ENCODE assay signal across 20 cellular contexts in genomic region chr6:20411544-20411943, GRCh38. TPM values are rescaled to one million over a fixed set of nuclear protein-coding genes. Genes with fewer than 3 reads are reported as not detected.
DNase-seq lines count a peak whose midpoint lies in the region; ATAC-seq, FAIRE-seq and TF ChIP-seq lines count a peak whose summit lies in the region.
"Had no signal": no experiment of that assay in that cellular context is flagged by ENCODE, and none has a peak within 500 bp of the region (broad histone marks: within the 10 kb centered on the region; RNA-seq: fewer than 3 reads in every experiment).

No MANE protein-coding gene starts in this region.

- POLR2A ChIA-PET in activated CD4-positive, alpha-beta memory T cell treated with anti-CD3 and anti-CD28 coated beads, Interleukin-2, amount 10 ng/mL, durations not matched to agents 7 days and 5 days (lab: Charles Lee), result interaction anchor here (3.1 kb wide), 1 partner anchor 92 kb away, joined by 20 read pairs; no protein-coding TSS in a partner anchor
- POLR2A ChIA-PET in activated CD4-positive, alpha-beta memory T cell treated with anti-CD3 and anti-CD28 coated beads for 36 hours (lab: Charles Lee), result interaction anchor here (0.7 to 1.1 kb wide), 2 partner anchors 10 to 131 kb away, joined by 3 read pairs; partner anchors contain the start of gene E2F3
- POLR2A ChIA-PET in HEK293 (lab: Yijun Ruan, JAX), result no interaction called here
- POLR2A ChIA-PET in K562 (lab: Yijun Ruan, JAX), result interaction anchor here (0.5 to 3.7 kb wide), 7 partner anchors 8 to 126 kb away, joined by 3 to 21 read pairs (median 4); partner anchors contain the start of gene E2F3

- no peak for TF ChIP-seq EP300 in K562 (IDR thresholded peaks at IDR 0.05; ENCODE audit: low read length)

- BruUV-seq in K562 (replicated peaks; lab: Mats Ljungman, UMichigan), result no TSS peak

- H3K4ac ChIP-seq in trophoblast cell (ENCODE audit: low read depth, low read length), result peak overlapping the region; percentile 57

- H3K9me3 ChIP-seq in HEK293 (ENCODE audit: control insufficient read depth, insufficient read depth, low read depth, low read length) (no peaks in the 10 kb centered on the region), K562 (replicated peaks; ENCODE audit: control insufficient read depth, insufficient read depth, low read depth, low read length) (no peaks in the 10 kb centered on the region), trophoblast cell (ENCODE audit: insufficient read depth, low read depth, low read length) (no peaks in the 10 kb centered on the region)

- 54% methylated on average over 8 of the region's 8 CpGs for WGBS in K562 (ENCODE audit: insufficient coverage, low coverage, missing lambda C conversion rate)
- WGBS in trophoblast cell (ENCODE audit: extremely low coverage, insufficient coverage, insufficient read length), result no CpG with 5 or more reads among the region's 8 CpGs

- H3K4me1 ChIP-seq in HEK293 (ENCODE audit: control insufficient read depth, insufficient read depth, low read length) (peaks cover 11% of the 10 kb centered on the region), K562 (replicated peaks in 1 of 2; ENCODE audit: control insufficient read depth in 2 of 2, insufficient read depth in 2 of 2, low read length in 2 of 2) (peaks cover 38 to 97% of the 10 kb centered on the region in 2 experiments), trophoblast cell (ENCODE audit: control insufficient read depth in 1 of 2, insufficient read depth in 2 of 2, low read length in 2 of 2) (peaks cover 2% of the 10 kb centered on the region in 2 experiments)

- H3K27me3 ChIP-seq in K562 (ENCODE audit: control insufficient read depth in 2 of 2, insufficient read depth in 2 of 2, low read length in 2 of 2), result no peaks in the 10 kb centered on the region
- H3K27me3 ChIP-seq in trophoblast cell (ENCODE audit: insufficient read depth, low read length), result no peaks in the 10 kb centered on the region
- no peaks in the 10 kb centered on the region for H3K27me3 ChIP-seq in brain microvascular endothelial cell (replicated peaks)
- H3K27me3 ChIP-seq: hepatocyte had no signal

- in situ Hi-C loops in K562 (cut with MboI), result no loop called here
- in situ Hi-C loops in brain microvascular endothelial cell (cut with HindIII; ENCODE audit: low pct_ligation_motif_present, low sequenced_read_pairs), result no loop called here

- H3K36me3 ChIP-seq in HEK293 (ENCODE audit: control insufficient read depth in 2 of 2, insufficient read depth in 1 of 2, low read length in 2 of 2) (peaks cover 3 to 55% of the 10 kb centered on the region in 2 experiments), K562 (ENCODE audit: control insufficient read depth, insufficient read depth, low read length) (peaks cover 88% of the 10 kb centered on the region), trophoblast cell (ENCODE audit: control insufficient read depth in 1 of 2, insufficient read depth in 2 of 2, low read length in 2 of 2) (peaks cover 2 to 8% of the 10 kb centered on the region in 2 experiments), brain microvascular endothelial cell (replicated peaks) (peaks cover 10% of the 10 kb centered on the region)

- H3K36me3 Mint-ChIP-seq in activated CD4-positive, alpha-beta memory T cell treated with anti-CD3 and anti-CD28 coated beads, Interleukin-2, amount 10 ng/mL, durations not matched to agents 7 days and 5 days (ENCODE audit: low read depth), result peaks cover 52% of the 10 kb centered on the region
- H3K36me3 Mint-ChIP-seq in activated CD4-positive, alpha-beta memory T cell treated with anti-CD3 and anti-CD28 coated beads for 36 hours, result peaks cover 27% of the 10 kb centered on the region

- ATAC-seq in K562, result peak; percentile 1; the same call in 1 of the 3 replicates
- no peak for ATAC-seq in SK-N-SH treated with all-trans-retinoic acid at 6 μM for 48 hours
- ATAC-seq: HepG2 had no signal

- H3K14ac ChIP-seq in trophoblast cell (ENCODE audit: low read length), result no peak overlapping the region

- no peak for TF ChIP-seq RAD21 in K562 (CRISPR knock-in tag; conservative IDR thresholded peaks at IDR 0.05 in 1 of 2, IDR thresholded peaks at IDR 0.05 in 1 of 2)

- H3K79me1 ChIP-seq in trophoblast cell (ENCODE audit: low read length), result no peaks in the 10 kb centered on the region

- H3K4me3 ChIP-seq in HEK293 (ENCODE audit: low read depth, low read length), result no peak overlapping the region
- no peak overlapping the region for H3K4me3 ChIP-seq in K562
- H3K4me3 ChIP-seq in trophoblast cell (ENCODE audit: low read depth, low read length), result no peak overlapping the region
- no peak overlapping the region for H3K4me3 ChIP-seq in brain microvascular endothelial cell (ENCODE audit: low read depth, low read length)
- H3K4me3 ChIP-seq: hepatocyte, SK-N-MC had no signal

- H4K91ac ChIP-seq in trophoblast cell (ENCODE audit: low read depth, low read length), result no peak overlapping the region

- no peak for DNase-seq in activated CD4-positive, alpha-beta memory T cell treated with anti-CD3 and anti-CD28 coated beads, Interleukin-2, amount 10 ng/mL, durations not matched to agents 7 days and 5 days
- no peak for DNase-seq in activated CD4-positive, alpha-beta memory T cell treated with anti-CD3 and anti-CD28 coated beads for 36 hours
- DNase-seq in K562 (ENCODE audit: extremely low read depth in 1 of 4, low spot score in 3 of 4) (peak in 1 of 4 experiments; percentile 57), trophoblast cell (no peak), brain microvascular endothelial cell (no peak), GM19239 (ENCODE audit: insufficient read length, low spot score) (no peak)
- DNase-seq: activated effector memory CD4-positive, alpha-beta T cell treated with anti-CD3 and anti-CD28 coated beads, Interleukin-2, amount 50 U/mL, for 16 hours; GOT3; kidney; MM.1S; NCI-H1694; stimulated activated CD8-positive, alpha-beta memory T cell treated with anti-CD3 and anti-CD28 coated beads, Interleukin-4, amount 100 ng/mL, for 48 hours had no signal

- peak overlapping the region; percentile 38 for H3K4me2 ChIP-seq in K562 (ENCODE audit: insufficient read depth, low read length)
- H3K4me2 ChIP-seq in trophoblast cell (ENCODE audit: low read length), result no peak overlapping the region
- H3K4me2 ChIP-seq: hepatocyte had no signal

- H3K23ac ChIP-seq in trophoblast cell (ENCODE audit: low read length), result no peak overlapping the region

- no peaks in the 10 kb centered on the region for H3K27me3 Mint-ChIP-seq in activated CD4-positive, alpha-beta memory T cell treated with anti-CD3 and anti-CD28 coated beads, Interleukin-2, amount 10 ng/mL, durations not matched to agents 7 days and 5 days
- no peaks in the 10 kb centered on the region for H3K27me3 Mint-ChIP-seq in activated CD4-positive, alpha-beta memory T cell treated with anti-CD3 and anti-CD28 coated beads for 36 hours

- H3K9ac ChIP-seq in K562 (ENCODE audit: insufficient read depth in 1 of 2, low read depth in 2 of 2, low read length in 2 of 2), result peak overlapping the region; percentile 25 to 33; a peak in 2 of 4 replicates
- no peak overlapping the region for H3K9ac ChIP-seq in trophoblast cell (ENCODE audit: low read length)

- no peak overlapping the region for H2BK120ac ChIP-seq in trophoblast cell (ENCODE audit: insufficient read depth, low read length, poor library complexity)

- H3K79me2 ChIP-seq in K562 (ENCODE audit: control insufficient read depth, insufficient read depth, low read length), result peaks cover 100% of the 10 kb centered on the region
- H3K79me2 ChIP-seq in trophoblast cell (ENCODE audit: control insufficient read depth, insufficient read depth, low read length, poor library complexity), result peaks cover 18% of the 10 kb centered on the region

- H3K9me3 Mint-ChIP-seq in activated CD4-positive, alpha-beta memory T cell treated with anti-CD3 and anti-CD28 coated beads, Interleukin-2, amount 10 ng/mL, durations not matched to agents 7 days and 5 days, result no peaks in the 10 kb centered on the region
- H3K9me3 Mint-ChIP-seq in activated CD4-positive, alpha-beta memory T cell treated with anti-CD3 and anti-CD28 coated beads for 36 hours, result no peaks in the 10 kb centered on the region

- CTCF ChIA-PET in activated CD4-positive, alpha-beta memory T cell treated with anti-CD3 and anti-CD28 coated beads, Interleukin-2, amount 10 ng/mL, durations not matched to agents 7 days and 5 days (lab: Charles Lee), result interaction anchor here (1.0 kb wide), 1 partner anchor 90 kb away, joined by 3 read pairs; no protein-coding TSS in a partner anchor
- CTCF ChIA-PET in activated CD4-positive, alpha-beta memory T cell treated with anti-CD3 and anti-CD28 coated beads for 36 hours (lab: Charles Lee), result no interaction called here
- CTCF ChIA-PET in HEK293 (lab: Yijun Ruan, JAX) (interaction anchor here (0.5 kb wide), 1 partner anchor 8 kb away, joined by 4 read pairs; no protein-coding TSS in a partner anchor), K562 (lab: Yijun Ruan, JAX; ENCODE audit: low intra/inter-chr PET ratio) (no interaction called here)

- no peak overlapping the region for H4K8ac ChIP-seq in trophoblast cell (ENCODE audit: low read depth, low read length)

- intact Hi-C loops in activated CD4-positive, alpha-beta memory T cell treated with anti-CD3 and anti-CD28 coated beads for 36 hours (cut with micrococcal nuclease), result no loop called here
- intact Hi-C loops in K562 (cut with micrococcal nuclease), result no loop called here

- H3K27ac ChIP-seq in HEK293 (ENCODE audit: extremely low read depth, low read depth, low read length), result no peak overlapping the region
- peak overlapping the region; percentile 19; the same call in 2 of the 3 replicates for H3K27ac ChIP-seq in K562 (ENCODE audit: extremely low read depth, low read depth, low read length)
- H3K27ac ChIP-seq in trophoblast cell (ENCODE audit: low read depth, low read length), result no peak overlapping the region
- no peak overlapping the region for H3K27ac ChIP-seq in brain microvascular endothelial cell
- H3K27ac ChIP-seq: hepatocyte, SK-N-MC had no signal

- no peak for FAIRE-seq in K562 (lab: Jason Lieb, UNC)
- FAIRE-seq in GM19239 (lab: Jason Lieb, UNC), result no peak
- FAIRE-seq: astrocyte, endometrium, HepG2, kidney, RCC 7860 had no signal

- no peak overlapping the region for H2BK12ac ChIP-seq in trophoblast cell (ENCODE audit: low read length)

- no peak overlapping the region for H3K4me3 Mint-ChIP-seq in activated CD4-positive, alpha-beta memory T cell treated with anti-CD3 and anti-CD28 coated beads, Interleukin-2, amount 10 ng/mL, durations not matched to agents 7 days and 5 days
- no peak overlapping the region for H3K4me3 Mint-ChIP-seq in activated CD4-positive, alpha-beta memory T cell treated with anti-CD3 and anti-CD28 coated beads for 36 hours

- H4K20me1 ChIP-seq in K562 (replicated peaks; ENCODE audit: control insufficient read depth, insufficient read depth, low read length), result peaks cover 44% of the 10 kb centered on the region

- H3K18ac ChIP-seq in trophoblast cell (ENCODE audit: low read length), result no peak overlapping the region

- peaks cover 88% of the 10 kb centered on the region for H3K4me1 Mint-ChIP-seq in activated CD4-positive, alpha-beta memory T cell treated with anti-CD3 and anti-CD28 coated beads, Interleukin-2, amount 10 ng/mL, durations not matched to agents 7 days and 5 days
- H3K4me1 Mint-ChIP-seq in activated CD4-positive, alpha-beta memory T cell treated with anti-CD3 and anti-CD28 coated beads for 36 hours (ENCODE audit: low read depth), result peaks cover 86% of the 10 kb centered on the region

- TF ChIP-seq POLR2A in K562 (conservative IDR thresholded peaks at IDR 0.05), result no peak

- H2AK5ac ChIP-seq in trophoblast cell (ENCODE audit: low read length), result no peak overlapping the region

- H4K12ac ChIP-seq in trophoblast cell (ENCODE audit: low read depth, low read length), result no peak overlapping the region

- H3K27ac Mint-ChIP-seq in activated CD4-positive, alpha-beta memory T cell treated with anti-CD3 and anti-CD28 coated beads, Interleukin-2, amount 10 ng/mL, durations not matched to agents 7 days and 5 days, result peak overlapping the region; percentile 29
- no peak overlapping the region for H3K27ac Mint-ChIP-seq in activated CD4-positive, alpha-beta memory T cell treated with anti-CD3 and anti-CD28 coated beads for 36 hours

- H2AFZ ChIP-seq in K562 (ENCODE audit: low read depth, low read length) (no peak overlapping the region), trophoblast cell (ENCODE audit: insufficient read depth, low read length, poor library complexity) (no peak overlapping the region)
- H2AFZ ChIP-seq: hepatocyte had no signal

- peaks cover 4% of the 10 kb centered on the region for H3K9me1 ChIP-seq in K562 (ENCODE audit: control insufficient read depth, insufficient read depth, low read length)

- H2BK5ac ChIP-seq in trophoblast cell (ENCODE audit: low read depth, low read length, poor library complexity), result no peak overlapping the region

- TF ChIP-seq CTCF in HEK293 (tag by site-specific recombination; IDR thresholded peaks at IDR 0.05), result no peak
- TF ChIP-seq CTCF in K562 (IDR thresholded peaks at IDR 0.05 in 2 of 3, conservative IDR thresholded peaks at IDR 0.05 in 1 of 3; ENCODE audit: insufficient read depth in 2 of 3, low read depth in 1 of 3, low read length in 3 of 3), result no peak
- TF ChIP-seq CTCF in brain microvascular endothelial cell (IDR thresholded peaks at IDR 0.05; ENCODE audit: low read depth, low read length, missing control alignments), result no peak

RNA-seq across cellular contexts. Expression of gene E2F3, which starts 9.9 kb away (rescaled TPM):
- total RNA-seq in activated CD4-positive, alpha-beta memory T cell treated with anti-CD3 and anti-CD28 coated beads, Interleukin-2, amount 10 ng/mL, durations not matched to agents 7 days and 5 days, result 10 to 100 TPM; 29.8 to 30.1 TPM
- 10 to 100 TPM; 17.9 to 18.2 TPM for total RNA-seq in activated CD4-positive, alpha-beta memory T cell treated with anti-CD3 and anti-CD28 coated beads for 36 hours
- total RNA-seq in K562 (2011; cell fraction: chromatin; rRNA removed; ENCODE audit: low replicate concordance), result 24.9 and 55.4 TPM in 2 replicates
- total RNA-seq in K562 (2011; cell fraction: nucleolus; rRNA removed), result 17.5 and 22.4 TPM in 2 replicates
- total RNA-seq in K562 (2011; cell fraction: nucleoplasm; rRNA removed), result 30.3 and 42.3 TPM in 2 replicates
- total RNA-seq in K562 (2014; rRNA removed) (11.1 and 13.2 TPM in 2 replicates), K562 (2014; rRNA removed; fragmentation: Illumina TruSeq; extraction: Trizol) (29.6 and 33.6 TPM in 2 replicates), K562 (2015; rRNA removed; fragmentation: Illumina TruSeq; extraction: Trizol) (25.9 and 26.5 TPM in 2 replicates), K562 (2021) (41.3 and 44.7 TPM in 2 replicates)
- polyA plus RNA-seq in K562 (2011; rRNA removed) (26.3 and 31.6 TPM in 2 replicates), K562 (2014; fragmentation: Illumina TruSeq; extraction: Trizol) (41.2 and 41.6 TPM in 2 replicates), K562 (2014; fragmentation: Nextera tagmentation; extraction: Ambion mirVana) (10 to 100 TPM; 11.8 to 14.8 TPM), K562 (2014; rRNA removed) (23.8 and 27.2 TPM in 2 replicates)
- polyA plus RNA-seq in K562 (2011; cell fraction: cytosol; rRNA removed), result 8.7 and 15.4 TPM in 2 replicates
- polyA plus RNA-seq in K562 (2011; cell fraction: nucleus; rRNA removed), result 40.0 and 46.3 TPM in 2 replicates
- polyA plus RNA-seq in K562 (2012), result 24.2 and 27.2 TPM in 2 replicates
- polyA minus RNA-seq in K562 (2011; rRNA and poly(A)+ RNA removed), result 26.4 and 27.4 TPM in 2 replicates
- polyA minus RNA-seq in K562 (2011; cell fraction: cytosol; rRNA and poly(A)+ RNA removed), result 15.8 and 21.2 TPM in 2 replicates
- 12.7 and 14.9 TPM in 2 replicates for polyA minus RNA-seq in K562 (2011; cell fraction: nucleus; rRNA and poly(A)+ RNA removed)
- polyA plus RNA-seq in trophoblast cell (2013), result 10.7 and 11.6 TPM in 2 replicates

Comparison
In these comparisons a context has a peak if more than half of its experiments do, and no peak if none do; other contexts are left out.
1. CTCF ChIA-PET loops: an anchor here in activated CD4-positive, alpha-beta memory T cell treated with anti-CD3 and anti-CD28 coated beads, Interleukin-2, amount 10 ng/mL, durations not matched to agents 7 days and 5 days (1.0 kb wide) and HEK293 (0.5 kb wide); none called in activated CD4-positive, alpha-beta memory T cell treated with anti-CD3 and anti-CD28 coated beads for 36 hours and K562.